1 cellular context compared by ENCODE assay signal in the genomic region with DNA sequence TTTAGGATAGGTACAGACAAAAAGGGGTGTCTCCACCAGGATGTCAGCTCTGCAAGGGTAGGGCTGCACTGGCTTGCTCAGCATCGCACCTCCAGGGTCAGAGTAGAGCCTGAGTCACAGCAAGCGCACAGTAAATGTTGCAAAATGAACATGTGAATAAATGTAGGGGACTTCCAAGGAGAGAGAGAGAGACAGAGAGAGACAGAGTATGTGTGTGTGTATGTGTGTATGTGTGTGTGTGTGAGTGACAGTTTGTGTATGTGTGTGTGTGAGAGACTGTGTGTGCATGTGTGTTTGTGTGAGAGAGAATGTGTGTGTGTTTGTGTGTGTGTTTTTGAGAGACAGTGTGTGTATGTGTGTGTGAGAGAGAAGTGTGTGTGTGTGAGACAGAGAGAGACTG.
TF ChIP-seq lines count a peak whose summit lies in the region.

No MANE protein-coding gene starts in this region.

TF ChIP-seq in K562, 482 proteins besides CTCF, POLR2A, EP300 and RAD21 (continued from another document):
- TF ChIP-seq, protein P1, sequence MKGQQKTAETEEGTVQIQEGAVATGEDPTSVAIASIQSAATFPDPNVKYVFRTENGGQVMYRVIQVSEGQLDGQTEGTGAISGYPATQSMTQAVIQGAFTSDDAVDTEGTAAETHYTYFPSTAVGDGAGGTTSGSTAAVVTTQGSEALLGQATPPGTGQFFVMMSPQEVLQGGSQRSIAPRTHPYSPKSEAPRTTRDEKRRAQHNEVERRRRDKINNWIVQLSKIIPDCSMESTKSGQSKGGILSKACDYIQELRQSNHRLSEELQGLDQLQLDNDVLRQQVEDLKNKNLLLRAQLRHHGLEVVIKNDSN (CRISPR knock-in tag; IDR thresholded peaks at IDR 0.05): no peak
- TF ChIP-seq HMGN3 (IDR thresholded peaks at IDR 0.05; ENCODE audit: borderline replicate concordance, extremely low read depth, insufficient read length, low read depth, low read length) (no peak), KAT2B (IDR thresholded peaks at IDR 0.05; ENCODE audit: low read depth, low read length) (no peak), ETV1 (tag; conservative IDR thresholded peaks at IDR 0.05; ENCODE audit: low read depth) (no peak), NCOA4 (IDR thresholded peaks at IDR 0.05; ENCODE audit: partially characterized antibody) (no peak), LARP7 (IDR thresholded peaks at IDR 0.05) (no peak), PHTF2 (CRISPR knock-in tag; IDR thresholded peaks at IDR 0.05) (no peak), ADNP (tag; IDR thresholded peaks at IDR 0.05) (no peak), SP2 (IDR thresholded peaks at IDR 0.05; ENCODE audit: extremely low read depth, low read depth, low read length, poor library complexity, severe bottlenecking) (no peak), TCF3 (CRISPR knock-in tag; IDR thresholded peaks at IDR 0.05) (no peak), TSC22D4 (tag; IDR thresholded peaks at IDR 0.05) (0 out of 2 replicates have a peak, but pooled peaks have one; percentile 29), JUNB (CRISPR knock-in tag; conservative IDR thresholded peaks at IDR 0.05) (no peak), MNT (conservative IDR thresholded peaks at IDR 0.05) (no peak), MTF1 (CRISPR knock-in tag; IDR thresholded peaks at IDR 0.05; ENCODE audit: borderline replicate concordance) (no peak), XRCC3 (IDR thresholded peaks at IDR 0.05) (no peak), ZBTB1 (CRISPR knock-in tag; IDR thresholded peaks at IDR 0.05; ENCODE audit: borderline replicate concordance, low read depth) (no peak), CBFB (CRISPR knock-in tag; IDR thresholded peaks at IDR 0.05) (no peak), CCAR2 (IDR thresholded peaks at IDR 0.05; ENCODE audit: low read depth, low read length) (no peak), KDM4B (IDR thresholded peaks at IDR 0.05; ENCODE audit: borderline replicate concordance in 2 of 2, low read depth in 1 of 2) (no peak)
- TF ChIP-seq, protein P2, sequence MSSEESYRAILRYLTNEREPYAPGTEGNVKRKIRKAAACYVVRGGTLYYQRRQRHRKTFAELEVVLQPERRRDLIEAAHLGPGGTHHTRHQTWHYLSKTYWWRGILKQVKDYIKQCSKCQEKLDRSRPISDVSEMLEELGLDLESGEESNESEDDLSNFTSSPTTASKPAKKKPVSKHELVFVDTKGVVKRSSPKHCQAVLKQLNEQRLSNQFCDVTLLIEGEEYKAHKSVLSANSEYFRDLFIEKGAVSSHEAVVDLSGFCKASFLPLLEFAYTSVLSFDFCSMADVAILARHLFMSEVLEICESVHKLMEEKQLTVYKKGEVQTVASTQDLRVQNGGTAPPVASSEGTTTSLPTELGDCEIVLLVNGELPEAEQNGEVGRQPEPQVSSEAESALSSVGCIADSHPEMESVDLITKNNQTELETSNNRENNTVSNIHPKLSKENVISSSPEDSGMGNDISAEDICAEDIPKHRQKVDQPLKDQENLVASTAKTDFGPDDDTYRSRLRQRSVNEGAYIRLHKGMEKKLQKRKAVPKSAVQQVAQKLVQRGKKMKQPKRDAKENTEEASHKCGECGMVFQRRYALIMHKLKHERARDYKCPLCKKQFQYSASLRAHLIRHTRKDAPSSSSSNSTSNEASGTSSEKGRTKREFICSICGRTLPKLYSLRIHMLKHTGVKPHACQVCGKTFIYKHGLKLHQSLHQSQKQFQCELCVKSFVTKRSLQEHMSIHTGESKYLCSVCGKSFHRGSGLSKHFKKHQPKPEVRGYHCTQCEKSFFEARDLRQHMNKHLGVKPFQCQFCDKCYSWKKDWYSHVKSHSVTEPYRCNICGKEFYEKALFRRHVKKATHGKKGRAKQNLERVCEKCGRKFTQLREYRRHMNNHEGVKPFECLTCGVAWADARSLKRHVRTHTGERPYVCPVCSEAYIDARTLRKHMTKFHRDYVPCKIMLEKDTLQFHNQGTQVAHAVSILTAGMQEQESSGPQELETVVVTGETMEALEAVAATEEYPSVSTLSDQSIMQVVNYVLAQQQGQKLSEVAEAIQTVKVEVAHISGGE (CRISPR knock-in tag; IDR thresholded peaks at IDR 0.05): no peak
- TF ChIP-seq, protein P3, sequence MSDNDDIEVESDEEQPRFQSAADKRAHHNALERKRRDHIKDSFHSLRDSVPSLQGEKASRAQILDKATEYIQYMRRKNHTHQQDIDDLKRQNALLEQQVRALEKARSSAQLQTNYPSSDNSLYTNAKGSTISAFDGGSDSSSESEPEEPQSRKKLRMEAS (CRISPR knock-in tag; IDR thresholded peaks at IDR 0.05): no peak
